14 cellular contexts compared by ENCODE assay signal in genomic region chr5:126016256-126016655, GRCh38.
DNase-seq lines count a peak whose midpoint lies in the region; ATAC-seq and TF ChIP-seq lines count a peak whose summit lies in the region.
"Had no signal": no experiment of that assay in that cellular context is flagged by ENCODE, and none has a peak within 500 bp of the region (broad histone marks: within the 10 kb centered on the region; RNA-seq: fewer than 3 reads in every experiment).

No MANE protein-coding gene starts in this region.

- no peaks in the 10 kb centered on the region for H3K36me3 ChIP-seq in GM23338 (ENCODE audit: insufficient read depth)
- no peaks in the 10 kb centered on the region for H3K36me3 ChIP-seq in effector memory CD4-positive, alpha-beta T cell (ENCODE audit: control insufficient read depth, insufficient read depth, low read length)
- H3K36me3 ChIP-seq: upper lobe of right lung had no signal

- peak; percentile 47 for ATAC-seq in GM23338
- ATAC-seq in GM18907 (IDR thresholded peaks at IDR 0.05; ENCODE audit: unreplicated experiment) = no peak
- ATAC-seq in GM21576 (IDR thresholded peaks at IDR 0.05; ENCODE audit: unreplicated experiment) = no peak
- ATAC-seq: upper lobe of right lung had no signal

- no peaks in the 10 kb centered on the region for H3K27me3 ChIP-seq in GM23338 (ENCODE audit: insufficient read depth)
- H3K27me3 ChIP-seq in effector memory CD4-positive, alpha-beta T cell (replicated peaks; ENCODE audit: control insufficient read depth, insufficient read depth, low read length, poor library complexity, severe bottlenecking) = no peaks in the 10 kb centered on the region
- H3K27me3 ChIP-seq: upper lobe of right lung had no signal

- H3K27me3 Mint-ChIP-seq in GM23338 (ENCODE audit: insufficient read depth, low read depth, poor library complexity) (peaks cover 2% of the 10 kb centered on the region), nephron (ENCODE audit: low read depth) (no peaks in the 10 kb centered on the region), immature natural killer cell (ENCODE audit: low read depth in 3 of 3) (peaks cover 0 to 1% (median 0%) of the 10 kb centered on the region in 3 donors)

- TF ChIP-seq CTCF in GM23338 (conservative IDR thresholded peaks at IDR 0.05; ENCODE audit: low read depth in 2 of 2) = no peak
- TF ChIP-seq CTCF in nephron (IDR thresholded peaks at IDR 0.05; ENCODE audit: unreplicated experiment in 3 of 3) = no peak

- H3K27ac ChIP-seq in GM23338 (ENCODE audit: low read depth) = no peak overlapping the region
- no peak overlapping the region for H3K27ac ChIP-seq in effector memory CD4-positive, alpha-beta T cell (ENCODE audit: insufficient read depth, low read length, poor library complexity, severe bottlenecking)
- H3K27ac ChIP-seq: upper lobe of right lung had no signal

- H3K27ac Mint-ChIP-seq in GM23338 (no peak overlapping the region), nephron (peak overlapping the region in 2 of 3 experiments; percentile 83 to 88), immature natural killer cell (no peak overlapping the region)
- H3K27ac Mint-ChIP-seq: B cell had no signal

- H4K20me1 ChIP-seq in GM23338 (replicated peaks; ENCODE audit: insufficient read depth) = no peaks in the 10 kb centered on the region

- H3K9me2 ChIP-seq in GM23338 (ENCODE audit: insufficient read depth) = no peaks in the 10 kb centered on the region

- no peaks in the 10 kb centered on the region for H3F3A ChIP-seq in GM23338 (replicated peaks; ENCODE audit: low read depth)

- H2AFZ ChIP-seq in GM23338 = no peak overlapping the region

- no peak for DNase-seq in GM23338 (ENCODE audit: low spot score)
- peak; percentile 49 to 64 for DNase-seq in NCI-H446 (lab: John Stamatoyannopoulos, UW)
- DNase-seq in fibroblast of gingiva (ENCODE audit: low read depth) = peak; percentile 60
- no peak for DNase-seq in effector memory CD4-positive, alpha-beta T cell
- no peak for DNase-seq in immature natural killer cell
- DNase-seq: activated CD4-positive, alpha-beta T cell treated with anti-CD3 and anti-CD28 coated beads, Interleukin-2, amount 50 U/mL, for 4 hours; DMS79; stimulated activated CD4-positive, alpha-beta T cell treated with anti-CD3 and anti-CD28 coated beads, Interleukin-2, amount 100 ng/mL, for 48 hours; T-helper 9 cell; upper lobe of right lung had no signal

- H3K4me3 Mint-ChIP-seq in GM23338 (no peak overlapping the region), nephron (no peak overlapping the region), immature natural killer cell (no peak overlapping the region)
- H3K4me3 Mint-ChIP-seq: B cell had no signal

- no peaks in the 10 kb centered on the region for H3K9me3 ChIP-seq in effector memory CD4-positive, alpha-beta T cell (ENCODE audit: control insufficient read depth, low read length)
- H3K9me3 ChIP-seq: upper lobe of right lung had no signal

- H3K4me1 ChIP-seq in GM23338 (ENCODE audit: insufficient read depth) = peaks cover 49% of the 10 kb centered on the region
- H3K4me1 ChIP-seq in effector memory CD4-positive, alpha-beta T cell (ENCODE audit: control insufficient read depth, insufficient read depth, low read length, poor library complexity, severe bottlenecking) = no peaks in the 10 kb centered on the region
- H3K4me1 ChIP-seq: upper lobe of right lung had no signal

- no peaks in the 10 kb centered on the region for H3K79me2 ChIP-seq in GM23338 (replicated peaks; ENCODE audit: insufficient read depth)

- H3K36me3 Mint-ChIP-seq in GM23338 (ENCODE audit: low read depth) (peaks cover 15% of the 10 kb centered on the region), nephron (ENCODE audit: low read depth) (peaks cover 8% of the 10 kb centered on the region), immature natural killer cell (no peaks in the 10 kb centered on the region)

- H3K4me1 Mint-ChIP-seq in GM23338 (peaks cover 46% of the 10 kb centered on the region), nephron (peaks cover 42% of the 10 kb centered on the region), immature natural killer cell (no peaks in the 10 kb centered on the region)
- H3K4me1 Mint-ChIP-seq: B cell had no signal

- H3K4me2 ChIP-seq in GM23338 = 0 out of 2 replicates have a peak overlapping the region, but pooled peaks have one; percentile 1

- H3K9me3 Mint-ChIP-seq in GM23338 (peaks cover 7% of the 10 kb centered on the region; the same call in 1 of the 3 replicates), nephron (peaks cover 7% of the 10 kb centered on the region), immature natural killer cell (peaks cover 5 to 34% (median 11%) of the 10 kb centered on the region in 6 donors)

- H3K4me3 ChIP-seq in GM23338 = no peak overlapping the region
- H3K4me3 ChIP-seq in effector memory CD4-positive, alpha-beta T cell (ENCODE audit: insufficient read depth, low read depth, low read length, poor library complexity, severe bottlenecking) = no peak overlapping the region
- H3K4me3 ChIP-seq: upper lobe of right lung had no signal

TF ChIP-seq in GM23338, 12 proteins besides CTCF, POLR2A, EP300 and RAD21 (continues in another document):
- TF ChIP-seq, protein P1, sequence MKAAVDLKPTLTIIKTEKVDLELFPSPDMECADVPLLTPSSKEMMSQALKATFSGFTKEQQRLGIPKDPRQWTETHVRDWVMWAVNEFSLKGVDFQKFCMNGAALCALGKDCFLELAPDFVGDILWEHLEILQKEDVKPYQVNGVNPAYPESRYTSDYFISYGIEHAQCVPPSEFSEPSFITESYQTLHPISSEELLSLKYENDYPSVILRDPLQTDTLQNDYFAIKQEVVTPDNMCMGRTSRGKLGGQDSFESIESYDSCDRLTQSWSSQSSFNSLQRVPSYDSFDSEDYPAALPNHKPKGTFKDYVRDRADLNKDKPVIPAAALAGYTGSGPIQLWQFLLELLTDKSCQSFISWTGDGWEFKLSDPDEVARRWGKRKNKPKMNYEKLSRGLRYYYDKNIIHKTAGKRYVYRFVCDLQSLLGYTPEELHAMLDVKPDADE (IDR thresholded peaks at IDR 0.05) = no peak
- TF ChIP-seq POLR2AphosphoS5 (IDR thresholded peaks at IDR 0.05; ENCODE audit: low read depth) = no peak
- no peak for TF ChIP-seq NANOG (IDR thresholded peaks at IDR 0.05; ENCODE audit: borderline replicate concordance)
- TF ChIP-seq ZNF331 (CRISPR knock-in tag; IDR thresholded peaks at IDR 0.05; ENCODE audit: low read depth) = no peak
- no peak for TF ChIP-seq CREB1 (CRISPR knock-in tag; IDR thresholded peaks at IDR 0.05; ENCODE audit: low read depth)
- TF ChIP-seq, protein P2, sequence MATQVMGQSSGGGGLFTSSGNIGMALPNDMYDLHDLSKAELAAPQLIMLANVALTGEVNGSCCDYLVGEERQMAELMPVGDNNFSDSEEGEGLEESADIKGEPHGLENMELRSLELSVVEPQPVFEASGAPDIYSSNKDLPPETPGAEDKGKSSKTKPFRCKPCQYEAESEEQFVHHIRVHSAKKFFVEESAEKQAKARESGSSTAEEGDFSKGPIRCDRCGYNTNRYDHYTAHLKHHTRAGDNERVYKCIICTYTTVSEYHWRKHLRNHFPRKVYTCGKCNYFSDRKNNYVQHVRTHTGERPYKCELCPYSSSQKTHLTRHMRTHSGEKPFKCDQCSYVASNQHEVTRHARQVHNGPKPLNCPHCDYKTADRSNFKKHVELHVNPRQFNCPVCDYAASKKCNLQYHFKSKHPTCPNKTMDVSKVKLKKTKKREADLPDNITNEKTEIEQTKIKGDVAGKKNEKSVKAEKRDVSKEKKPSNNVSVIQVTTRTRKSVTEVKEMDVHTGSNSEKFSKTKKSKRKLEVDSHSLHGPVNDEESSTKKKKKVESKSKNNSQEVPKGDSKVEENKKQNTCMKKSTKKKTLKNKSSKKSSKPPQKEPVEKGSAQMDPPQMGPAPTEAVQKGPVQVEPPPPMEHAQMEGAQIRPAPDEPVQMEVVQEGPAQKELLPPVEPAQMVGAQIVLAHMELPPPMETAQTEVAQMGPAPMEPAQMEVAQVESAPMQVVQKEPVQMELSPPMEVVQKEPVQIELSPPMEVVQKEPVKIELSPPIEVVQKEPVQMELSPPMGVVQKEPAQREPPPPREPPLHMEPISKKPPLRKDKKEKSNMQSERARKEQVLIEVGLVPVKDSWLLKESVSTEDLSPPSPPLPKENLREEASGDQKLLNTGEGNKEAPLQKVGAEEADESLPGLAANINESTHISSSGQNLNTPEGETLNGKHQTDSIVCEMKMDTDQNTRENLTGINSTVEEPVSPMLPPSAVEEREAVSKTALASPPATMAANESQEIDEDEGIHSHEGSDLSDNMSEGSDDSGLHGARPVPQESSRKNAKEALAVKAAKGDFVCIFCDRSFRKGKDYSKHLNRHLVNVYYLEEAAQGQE (IDR thresholded peaks at IDR 0.05; ENCODE audit: unreplicated experiment) = no peak
- no peak for TF ChIP-seq EZH2phosphoT487 (IDR thresholded peaks at IDR 0.05; ENCODE audit: unreplicated experiment)

Comparison
In these comparisons a context has a peak if more than half of its experiments do, and no peak if none do; other contexts are left out.
1. DNase-seq: peak in NCI-H446 (2 of 2) and fibroblast of gingiva (single experiment); none in GM23338 (single experiment), effector memory CD4-positive, alpha-beta T cell (0 of 3) and immature natural killer cell (0 of 3).
2. H3K27ac Mint-ChIP-seq: peak in nephron (2 of 3); none in GM23338 (single experiment) and immature natural killer cell (0 of 6).